ENCODE assay signal across 8 cellular contexts in genomic region chrX:19110642-19111041, GRCh38. TPM values are rescaled to one million over a fixed set of nuclear protein-coding genes. Genes with fewer than 3 reads are reported as not detected.
"Had no signal": no experiment of that assay in that cellular context is flagged by ENCODE, and none has a peak within 500 bp of the region (broad histone marks: within the 10 kb centered on the region; RNA-seq: fewer than 3 reads in every experiment).

No MANE protein-coding gene starts in this region.

- H3K4me3 Mint-ChIP-seq: IgD-negative memory B cell had no signal

- ATAC-seq: K562 had no signal

- FAIRE-seq: HTR-8/SVneo, K562 had no signal

- H3K27ac Mint-ChIP-seq: IgD-negative memory B cell had no signal

- H3K4me1 Mint-ChIP-seq: IgD-negative memory B cell had no signal

- H3K27ac ChIP-seq: HL-60 had no signal

- DNase-seq: IMR-90, KBM-7, KG1 had no signal

- H3K4me3 ChIP-seq: K562 had no signal

RNA-seq across cellular contexts. Expression of gene ADGRG2, which starts 11.6 kb away (rescaled TPM):
- total RNA-seq: HT-29, K562 had no signal
